10 cellular contexts compared by ENCODE assay signal in the genomic region with DNA sequence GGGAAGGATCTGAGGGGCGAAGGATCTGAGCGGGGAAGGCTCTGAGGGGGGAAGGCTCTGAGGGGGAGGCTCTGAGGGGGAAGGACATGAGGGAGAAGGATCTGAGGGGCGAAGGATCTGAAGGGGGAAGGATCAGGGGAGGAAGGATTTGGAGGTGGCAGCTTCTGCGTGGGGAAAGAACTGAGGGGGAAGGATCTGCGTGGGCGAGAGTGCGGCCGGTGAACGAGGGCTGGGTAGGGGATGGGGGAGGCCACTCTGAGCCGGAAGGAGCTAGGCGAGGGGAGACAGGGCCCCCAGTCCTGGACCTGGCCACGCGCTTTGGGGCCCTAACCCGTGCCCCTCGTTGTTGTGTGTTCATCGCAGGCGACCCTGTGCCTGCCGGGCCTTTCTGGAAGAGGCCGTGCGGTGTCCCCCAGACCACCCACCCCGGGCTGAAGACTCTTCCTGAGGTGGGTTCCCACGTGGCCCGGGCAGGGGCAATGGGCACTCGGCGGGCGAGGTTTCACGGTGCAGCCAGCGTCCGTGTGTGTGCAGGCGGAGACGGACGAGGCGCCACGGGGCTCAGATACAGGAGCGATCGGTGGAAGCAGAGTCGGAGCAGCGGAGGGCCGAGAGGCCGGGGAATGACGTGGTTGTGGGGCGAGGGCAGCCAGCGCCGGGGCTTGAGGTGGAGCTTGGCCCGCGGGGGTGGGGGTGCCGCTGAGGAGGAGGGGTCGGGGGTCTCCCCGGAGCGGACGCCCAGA. TPM values are rescaled to one million over a fixed set of nuclear protein-coding genes. Genes with fewer than 3 reads are reported as not detected.
DNase-seq lines count a peak whose midpoint lies in the region; TF ChIP-seq lines count a peak whose summit lies in the region.
"Had no signal": no experiment of that assay in that cellular context is flagged by ENCODE, and none has a peak within 500 bp of the region (broad histone marks: within the 10 kb centered on the region; RNA-seq: fewer than 3 reads in every experiment).

No MANE protein-coding gene starts in this region.

- H3K4me3 Mint-ChIP-seq in activated CD4-positive, alpha-beta T cell treated with anti-CD3 and anti-CD28 coated beads, Interleukin-2, amount 10 ng/mL, durations not matched to agents 24 days and 14 days, result peak overlapping the region; percentile 83
- peak overlapping the region; percentile 56 to 82 (median 75) for H3K4me3 Mint-ChIP-seq in immature natural killer cell

- POLR2A ChIA-PET in PC-9 (lab: Charles Lee; ENCODE audit: unreplicated experiment), result no interaction called here

- WGBS in suprapubic skin, result 38% methylated on average over 18 of the region's 51 CpGs

- no peak overlapping the region for H2AFZ ChIP-seq in PC-9

- intact Hi-C loops in activated CD4-positive, alpha-beta T cell treated with anti-CD3 and anti-CD28 coated beads, Interleukin-2, amount 10 ng/mL, durations not matched to agents 24 days and 14 days (cut with micrococcal nuclease), result no loop called here
- intact Hi-C loops in PC-9 (cut with micrococcal nuclease; ENCODE audit: unreplicated experiment), result no loop called here

- CTCF ChIA-PET in PC-9 (lab: Charles Lee), result no interaction called here

- in situ Hi-C loops in astrocyte of the cerebellum (cut with HindIII; ENCODE audit: low sequenced_read_pairs), result no loop called here

- H3K27me3 ChIP-seq in suprapubic skin (peaks cover 76% of the 10 kb centered on the region), PC-9 (ENCODE audit: insufficient read depth, low read depth) (peaks cover 15% of the 10 kb centered on the region)

- no peaks in the 10 kb centered on the region for H3K79me2 ChIP-seq in PC-9 (ENCODE audit: low read depth)

- peaks cover 7% of the 10 kb centered on the region for H3K4me1 Mint-ChIP-seq in activated CD4-positive, alpha-beta T cell treated with anti-CD3 and anti-CD28 coated beads, Interleukin-2, amount 10 ng/mL, durations not matched to agents 24 days and 14 days
- H3K4me1 Mint-ChIP-seq in immature natural killer cell, result peaks cover 0 to 2% of the 10 kb centered on the region in 2 donors

- DNase-seq in activated CD4-positive, alpha-beta T cell treated with anti-CD3 and anti-CD28 coated beads, Interleukin-2, amount 10 ng/mL, durations not matched to agents 24 days and 14 days, result no peak
- DNase-seq in activated CD4-positive, alpha-beta T cell treated with anti-CD3 and anti-CD28 coated beads for 1 hour, result no peak
- DNase-seq in astrocyte of the cerebellum (ENCODE audit: low read depth), result no peak
- DNase-seq in immature natural killer cell, result no peak
- DNase-seq in suprapubic skin (ENCODE audit: low spot score in 2 of 2), result no peak
- no peak for DNase-seq in DMS114 treated with DMSO at 0.1 percent for 48 hours (lab: John Stamatoyannopoulos, UW; ENCODE audit: unreplicated experiment)
- DNase-seq in PC-9, result no peak
- no peak for DNase-seq in NOMO-1 treated with dmso at 0.1 percent for 144 hours (lab: John Stamatoyannopoulos, UW; ENCODE audit: unreplicated experiment)
- DNase-seq: amniotic stem cell had no signal

- H3K27me3 Mint-ChIP-seq in activated CD4-positive, alpha-beta T cell treated with anti-CD3 and anti-CD28 coated beads, Interleukin-2, amount 10 ng/mL, durations not matched to agents 24 days and 14 days, result peaks cover 38% of the 10 kb centered on the region
- peaks cover 7 to 18% (median 10%) of the 10 kb centered on the region in 3 donors for H3K27me3 Mint-ChIP-seq in immature natural killer cell (ENCODE audit: low read depth in 3 of 3)

- H3K27ac ChIP-seq in suprapubic skin (no peak overlapping the region), PC-9 (no peak overlapping the region)
- H3K27ac ChIP-seq: C4-2B had no signal

- TF ChIP-seq EP300 in suprapubic skin (IDR thresholded peaks at IDR 0.05), result no peak

- TF ChIP-seq POLR2A in suprapubic skin (IDR thresholded peaks at IDR 0.05), result no peak

- H3K9me3 ChIP-seq in suprapubic skin (no peaks in the 10 kb centered on the region), PC-9 (ENCODE audit: insufficient read depth, low read depth) (no peaks in the 10 kb centered on the region)

- TF ChIP-seq CTCF in astrocyte of the cerebellum (IDR thresholded peaks at IDR 0.05; ENCODE audit: low read depth, low read length, missing control alignments), result no peak
- no peak for TF ChIP-seq CTCF in suprapubic skin (IDR thresholded peaks at IDR 0.05)
- TF ChIP-seq CTCF in PC-9 (conservative IDR thresholded peaks at IDR 0.05), result no peak

- no peaks in the 10 kb centered on the region for H3K36me3 Mint-ChIP-seq in activated CD4-positive, alpha-beta T cell treated with anti-CD3 and anti-CD28 coated beads, Interleukin-2, amount 10 ng/mL, durations not matched to agents 24 days and 14 days (ENCODE audit: low read depth)
- no peaks in the 10 kb centered on the region for H3K36me3 Mint-ChIP-seq in immature natural killer cell

- H3K4me3 ChIP-seq in astrocyte of the cerebellum (ENCODE audit: low read depth, low read length) (peak overlapping the region; percentile 36), suprapubic skin (peak overlapping the region; percentile 38), PC-9 (no peak overlapping the region)

- no peaks in the 10 kb centered on the region for H3K9me3 Mint-ChIP-seq in activated CD4-positive, alpha-beta T cell treated with anti-CD3 and anti-CD28 coated beads, Interleukin-2, amount 10 ng/mL, durations not matched to agents 24 days and 14 days
- H3K9me3 Mint-ChIP-seq in immature natural killer cell, result no peaks in the 10 kb centered on the region

- no peaks in the 10 kb centered on the region for H3K36me3 ChIP-seq in suprapubic skin
- H3K36me3 ChIP-seq in PC-9 (ENCODE audit: low read depth), result no peaks in the 10 kb centered on the region

- no peaks in the 10 kb centered on the region for H3F3A ChIP-seq in PC-9 (ENCODE audit: insufficient read depth, low read depth)

- H3K4me1 ChIP-seq in suprapubic skin, result peaks cover 27% of the 10 kb centered on the region
- H3K4me1 ChIP-seq in PC-9 (replicated peaks; ENCODE audit: insufficient read depth), result no peaks in the 10 kb centered on the region

- no peak overlapping the region for H3K4me2 ChIP-seq in PC-9

- H3K9me2 ChIP-seq in PC-9 (ENCODE audit: insufficient read depth), result no peaks in the 10 kb centered on the region

- H3K27ac Mint-ChIP-seq in activated CD4-positive, alpha-beta T cell treated with anti-CD3 and anti-CD28 coated beads, Interleukin-2, amount 10 ng/mL, durations not matched to agents 24 days and 14 days, result peak overlapping the region; percentile 56
- H3K27ac Mint-ChIP-seq in immature natural killer cell, result peak overlapping the region in 5 of 6 donors; percentile 62 to 87 (median 78)

- no peaks in the 10 kb centered on the region for H4K20me1 ChIP-seq in PC-9 (ENCODE audit: insufficient read depth)

- no TSS peak for BruUV-seq in PC-9 (replicated peaks; lab: Mats Ljungman, UMichigan)

RNA-seq across cellular contexts. Expression of a gene that starts 2.0 kb away (rescaled TPM):
- total RNA-seq in activated CD4-positive, alpha-beta T cell treated with anti-CD3 and anti-CD28 coated beads, Interleukin-2, amount 10 ng/mL, durations not matched to agents 24 days and 14 days, result not detected in 2 replicates
- polyA plus RNA-seq in immature natural killer cell, result not detected
- under 1 TPM in 1 of 4 donors, not detected in 3; 0.30 TPM for total RNA-seq in suprapubic skin
- total RNA-seq in PC-9 (2021), result not detected in 2 replicates

RNA-seq across cellular contexts. Expression of a gene that starts 12.5 kb away (rescaled TPM):
- total RNA-seq in activated CD4-positive, alpha-beta T cell treated with anti-CD3 and anti-CD28 coated beads, Interleukin-2, amount 10 ng/mL, durations not matched to agents 24 days and 14 days, result not detected in 2 replicates
- not detected for polyA plus RNA-seq in immature natural killer cell
- total RNA-seq in suprapubic skin (1 to 10 TPM in 1 of 4 donors, not detected in 3; 2.2 TPM), PC-9 (2021) (not detected in 2 replicates)

RNA-seq across cellular contexts. Expression of a gene that starts 23.2 kb away (rescaled TPM):
- 43.6 and 46.6 TPM in 2 replicates for total RNA-seq in activated CD4-positive, alpha-beta T cell treated with anti-CD3 and anti-CD28 coated beads, Interleukin-2, amount 10 ng/mL, durations not matched to agents 24 days and 14 days
- 10 to 100 TPM; 12.3 to 28.7 (median 17.5) TPM for polyA plus RNA-seq in immature natural killer cell
- total RNA-seq in suprapubic skin, result 10 to 100 TPM in 3 of 4 donors, 1 to 10 TPM in 1; 7.8 to 13.8 (median 11.7) TPM
- total RNA-seq in PC-9 (2021), result 7.4 and 12.5 TPM in 2 replicates

RNA-seq across cellular contexts. Expression of a gene that starts 26.0 kb away (rescaled TPM):
- 83.8 and 87.2 TPM in 2 replicates for total RNA-seq in activated CD4-positive, alpha-beta T cell treated with anti-CD3 and anti-CD28 coated beads, Interleukin-2, amount 10 ng/mL, durations not matched to agents 24 days and 14 days
- polyA plus RNA-seq in immature natural killer cell, result 10 to 100 TPM; 73.2 to 90.2 (median 88.0) TPM
- total RNA-seq in suprapubic skin, result 10 to 100 TPM; 15.5 to 24.4 (median 17.3) TPM
- total RNA-seq in PC-9 (2021), result 40.1 and 44.7 TPM in 2 replicates

RNA-seq across cellular contexts. Expression of a gene that starts 26.0 kb away (rescaled TPM):
- 65.3 and 70.6 TPM in 2 replicates for total RNA-seq in activated CD4-positive, alpha-beta T cell treated with anti-CD3 and anti-CD28 coated beads, Interleukin-2, amount 10 ng/mL, durations not matched to agents 24 days and 14 days
- 10 to 100 TPM; 11.0 to 44.3 (median 27.5) TPM for polyA plus RNA-seq in immature natural killer cell
- total RNA-seq in suprapubic skin, result 100 to 1,000 TPM in 1 of 4 donors, 10 to 100 TPM in 3; 44.5 to 107 (median 57.1) TPM
- total RNA-seq in PC-9 (2021), result 40.7 and 52.8 TPM in 2 replicates
